9 cellular contexts compared by ENCODE assay signal in the genomic region with DNA sequence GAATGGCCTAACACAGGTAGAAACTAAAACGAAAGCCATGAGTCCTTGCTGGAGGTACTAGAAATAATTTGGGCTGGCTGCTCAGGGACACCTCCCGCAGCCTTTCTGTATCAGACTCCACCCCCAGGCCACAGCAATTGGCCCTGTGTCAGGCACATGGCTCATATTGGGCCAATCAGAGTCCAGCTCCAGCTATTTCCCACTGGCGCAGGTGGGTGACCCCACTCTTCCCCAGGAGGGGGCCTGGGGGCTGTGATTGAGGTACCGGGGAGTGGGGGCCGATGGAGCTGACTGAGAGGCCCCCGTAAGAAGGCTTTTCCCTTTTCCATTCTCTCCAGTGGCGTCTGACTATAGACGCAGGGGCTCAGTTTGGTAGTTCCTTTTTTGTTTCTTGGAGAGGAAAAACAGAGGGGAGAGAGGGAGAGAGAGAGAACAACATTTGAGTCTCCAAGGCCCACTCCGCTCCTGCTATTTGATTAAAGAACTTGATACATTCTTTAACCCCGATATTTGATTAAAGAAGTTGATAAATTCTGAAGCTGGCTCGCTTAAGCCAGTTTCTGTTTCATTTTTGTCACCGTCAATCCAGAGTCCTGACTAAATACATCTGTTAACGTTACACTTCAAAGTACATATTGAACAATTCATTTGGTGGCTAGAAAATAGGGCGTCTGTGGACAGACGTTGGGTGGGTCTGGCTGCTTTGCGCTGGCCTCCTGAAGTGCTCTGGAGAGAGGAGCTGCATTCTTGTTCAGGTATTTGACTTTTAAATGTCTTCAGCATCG. TPM values are rescaled to one million over a fixed set of nuclear protein-coding genes. Genes with fewer than 3 reads are reported as not detected.
DNase-seq lines count a peak whose midpoint lies in the region; ATAC-seq lines count a peak whose summit lies in the region.
"Had no signal": no experiment of that assay in that cellular context is flagged by ENCODE, and none has a peak within 500 bp of the region (broad histone marks: within the 10 kb centered on the region; RNA-seq: fewer than 3 reads in every experiment).

No MANE protein-coding gene starts in this region.

- peak overlapping the region; percentile 42 to 86 for H3K27ac Mint-ChIP-seq in natural killer cell treated with Interleukin-12 subunit alpha and Interleukin-12 subunit beta and Interleukin-15 and Interleukin-18, amount 100 ng/mL, for 72 hours

- peaks cover 6 to 11% of the 10 kb centered on the region in 2 donors for H3K4me1 Mint-ChIP-seq in natural killer cell treated with Interleukin-12 subunit alpha and Interleukin-12 subunit beta and Interleukin-15 and Interleukin-18, amount 100 ng/mL, for 72 hours (ENCODE audit: low read depth in 2 of 2)

- H3K4me3 Mint-ChIP-seq in natural killer cell treated with Interleukin-12 subunit alpha and Interleukin-12 subunit beta and Interleukin-15 and Interleukin-18, amount 100 ng/mL, for 72 hours: peak overlapping the region; percentile 78

- DNase-seq in CD1c-positive myeloid dendritic cell (ENCODE audit: extremely low spot score) (peak; percentile 28), NCI-H146 treated with DMSO at 0.1 percent for 48 hours (lab: John Stamatoyannopoulos, UW; ENCODE audit: unreplicated experiment) (no peak), NCI-H2227 (lab: John Stamatoyannopoulos, UW; ENCODE audit: unreplicated experiment) (no peak), amniotic stem cell (lab: John Stamatoyannopoulos, UW) (no peak)
- DNase-seq in activated T-cell treated with anti-CD3 and anti-CD28 coated beads, Interleukin-2, amount 50 U/mL, for 48 hours: peak; percentile 32 to 42
- DNase-seq in natural killer cell treated with Interleukin-12 subunit alpha and Interleukin-12 subunit beta and Interleukin-15 and Interleukin-18, amount 100 ng/mL, for 72 hours (ENCODE audit: low spot score): no peak

- peak; percentile 88 for ATAC-seq in HG03175 (IDR thresholded peaks at IDR 0.05; ENCODE audit: unreplicated experiment)
- ATAC-seq in natural killer cell treated with Interleukin-12 subunit alpha and Interleukin-12 subunit beta and Interleukin-15 and Interleukin-18, amount 100 ng/mL, for 72 hours: peak; percentile 87 to 92
- ATAC-seq in HG02610 (IDR thresholded peaks at IDR 0.05; ENCODE audit: unreplicated experiment): no peak

- no peaks in the 10 kb centered on the region for H3K9me3 Mint-ChIP-seq in natural killer cell treated with Interleukin-12 subunit alpha and Interleukin-12 subunit beta and Interleukin-15 and Interleukin-18, amount 100 ng/mL, for 72 hours

- no peaks in the 10 kb centered on the region for H3K36me3 Mint-ChIP-seq in natural killer cell treated with Interleukin-12 subunit alpha and Interleukin-12 subunit beta and Interleukin-15 and Interleukin-18, amount 100 ng/mL, for 72 hours

- H3K27me3 Mint-ChIP-seq in natural killer cell treated with Interleukin-12 subunit alpha and Interleukin-12 subunit beta and Interleukin-15 and Interleukin-18, amount 100 ng/mL, for 72 hours: peaks cover 22 to 24% of the 10 kb centered on the region in 2 donors

RNA-seq across cellular contexts. Expression of gene FOXL1, which starts 26.3 kb away (rescaled TPM):
- total RNA-seq in natural killer cell treated with Interleukin-12 subunit alpha and Interleukin-12 subunit beta and Interleukin-15 and Interleukin-18, amount 100 ng/mL, for 72 hours: not detected

RNA-seq across cellular contexts. Expression of gene FOXC2, which starts 38.0 kb away (rescaled TPM):
- total RNA-seq in natural killer cell treated with Interleukin-12 subunit alpha and Interleukin-12 subunit beta and Interleukin-15 and Interleukin-18, amount 100 ng/mL, for 72 hours: not detected
- total RNA-seq: HT-29 had no signal

RNA-seq across cellular contexts. Expression of gene MTHFSD, which starts 49.6 kb away (rescaled TPM):
- total RNA-seq in natural killer cell treated with Interleukin-12 subunit alpha and Interleukin-12 subunit beta and Interleukin-15 and Interleukin-18, amount 100 ng/mL, for 72 hours: 10 to 100 TPM; 24.3 to 32.8 TPM

Comparison
In these comparisons a context has a peak if more than half of its experiments do, and no peak if none do; other contexts are left out.
1. DNase-seq: peak in CD1c-positive myeloid dendritic cell (single experiment) and activated T-cell treated with anti-CD3 and anti-CD28 coated beads, Interleukin-2, amount 50 U/mL, for 48 hours (2 of 2); none in natural killer cell treated with Interleukin-12 subunit alpha and Interleukin-12 subunit beta and Interleukin-15 and Interleukin-18, amount 100 ng/mL, for 72 hours (single experiment), NCI-H146 treated with DMSO at 0.1 percent for 48 hours (single experiment), NCI-H2227 (single experiment) and amniotic stem cell (single experiment).